ENCODE assay signal across 29 cellular contexts in genomic region chr3:17908399-17909191, GRCh38.
DNase-seq lines count a peak whose midpoint lies in the region; ATAC-seq, FAIRE-seq and TF ChIP-seq lines count a peak whose summit lies in the region.
"Had no signal": no experiment of that assay in that cellular context is flagged by ENCODE, and none has a peak within 500 bp of the region (broad histone marks: within the 10 kb centered on the region; RNA-seq: fewer than 3 reads in every experiment).

No MANE protein-coding gene starts in this region.

- H3K4me3 Mint-ChIP-seq in CD8-positive, alpha-beta memory T cell, result no peak overlapping the region
- H3K4me3 Mint-ChIP-seq in naive thymus-derived CD8-positive, alpha-beta T cell, result no peak overlapping the region
- H3K4me3 Mint-ChIP-seq: CD14-positive monocyte had no signal

- H3K23me2 ChIP-seq in H1 (ENCODE audit: low read depth, low read length), result no peaks in the 10 kb centered on the region

- no peak overlapping the region for H3K56ac ChIP-seq in H1 (replicated peaks; ENCODE audit: insufficient read length, low read depth, low read length)

- no peaks in the 10 kb centered on the region for H3K36me3 Mint-ChIP-seq in CD8-positive, alpha-beta memory T cell
- H3K36me3 Mint-ChIP-seq in naive thymus-derived CD8-positive, alpha-beta T cell, result no peaks in the 10 kb centered on the region
- H3K36me3 Mint-ChIP-seq: CD14-positive monocyte had no signal

- H2AFZ ChIP-seq in Loucy (ENCODE audit: low read length) (peak overlapping the region; percentile 18; the same call in 1 of the 2 replicates), H1 (ENCODE audit: low read length) (no peak overlapping the region)
- H2AFZ ChIP-seq: GM23248 had no signal

- WGBS in H1 (ENCODE audit: extremely low coverage in 1 of 2, insufficient coverage in 1 of 2, insufficient read length in 1 of 2, insufficient replicate concordance in 2 of 2, low coverage in 1 of 2, low lambda C conversion rate in 2 of 2, missing lambda C conversion rate in 1 of 2), 2 experiments, result 78% methylated on average over 5 of the region's 5 CpGs; no CpG with 5 or more reads in 1 of the 2 experiments

- no peak overlapping the region for H3K23ac ChIP-seq in H1 (ENCODE audit: insufficient read length)

- H4K20me1 ChIP-seq in BLaER1, result no peaks in the 10 kb centered on the region
- H4K20me1 ChIP-seq in Loucy (ENCODE audit: insufficient read depth, low read length, poor library complexity, severe bottlenecking), result no peaks in the 10 kb centered on the region
- H4K20me1 ChIP-seq in H1 (replicated peaks in 1 of 2; ENCODE audit: control insufficient read depth in 1 of 2, insufficient read depth in 2 of 2, low read length in 2 of 2), result no peaks in the 10 kb centered on the region

- no peak overlapping the region for H3K27ac Mint-ChIP-seq in CD8-positive, alpha-beta memory T cell
- H3K27ac Mint-ChIP-seq in naive thymus-derived CD8-positive, alpha-beta T cell, result no peak overlapping the region
- H3K27ac Mint-ChIP-seq: CD14-positive monocyte had no signal

- H3K9ac ChIP-seq in BLaER1 (no peak overlapping the region; the same call in 1 of the 2 replicates), Loucy (ENCODE audit: low read depth, low read length, poor library complexity, severe bottlenecking) (peak overlapping the region; percentile 40), H1 (replicated peaks in 1 of 4; ENCODE audit: extremely low read depth in 1 of 4, low read depth in 3 of 4, low read length in 3 of 4) (no peak overlapping the region)
- H3K9ac ChIP-seq: GM23248 had no signal

- no peak for TF ChIP-seq CTCF in Loucy (conservative IDR thresholded peaks at IDR 0.05; ENCODE audit: low read length)
- TF ChIP-seq CTCF in H1 (IDR thresholded peaks at IDR 0.05; ENCODE audit: control extremely low read depth in 1 of 3, insufficient read depth in 1 of 3, low read depth in 1 of 3, low read length in 3 of 3), result no peak

- no peak for FAIRE-seq in H1 (lab: Jason Lieb, UNC)
- FAIRE-seq: A549, GM18507, HTR-8/SVneo, K562 had no signal

- no peak overlapping the region for H4K8ac ChIP-seq in H1 (ENCODE audit: extremely low read depth, insufficient read depth, low read length)

- H3K79me1 ChIP-seq in H1 (ENCODE audit: low read depth, low read length), result no peaks in the 10 kb centered on the region; the same call in 1 of the 2 replicates

- H2BK120ac ChIP-seq in H1 (replicated peaks; ENCODE audit: low read depth, low read length), result no peak overlapping the region

- H3K4me1 ChIP-seq in BLaER1, result peaks cover 99% of the 10 kb centered on the region
- peaks cover 86% of the 10 kb centered on the region for H3K4me1 ChIP-seq in Loucy (ENCODE audit: insufficient read depth, low read length, poor library complexity, severe bottlenecking)
- H3K4me1 ChIP-seq in H1 (replicated peaks in 1 of 4; ENCODE audit: control insufficient read depth in 3 of 4, insufficient read depth in 4 of 4, low read length in 3 of 4), result peaks cover 0 to 11% (median 3%) of the 10 kb centered on the region in 4 experiments; a peak in 4 of 7 replicates
- H3K4me1 ChIP-seq in CD8-positive, alpha-beta memory T cell (ENCODE audit: insufficient read depth, low read length), result no peaks in the 10 kb centered on the region
- H3K4me1 ChIP-seq: A549, Peyer's patch had no signal

- peak overlapping the region; percentile 95 for H3K27ac ChIP-seq in BLaER1
- H3K27ac ChIP-seq in H1 (ENCODE audit: low read depth, low read length), result no peak overlapping the region
- H3K27ac ChIP-seq in CD8-positive, alpha-beta memory T cell (ENCODE audit: low read depth, low read length), result no peak overlapping the region
- H3K27ac ChIP-seq: A549, GM23248, Peyer's patch, SK-N-MC had no signal

- CTCF ChIA-PET in H1 (lab: Charles Lee; ENCODE audit: partially characterized antibody), result interaction anchor here (0.5 to 2.5 kb wide), 2 partner anchors 14 to 65 kb away, joined by 4 to 16 read pairs; no protein-coding TSS in a partner anchor
- CTCF ChIA-PET in CD8-positive, alpha-beta memory T cell (lab: Charles Lee), result no interaction called here

- H4K5ac ChIP-seq in H1 (ENCODE audit: insufficient read length, low read depth, low read length), result no peak overlapping the region

- no peak for ATAC-seq in naive thymus-derived CD8-positive, alpha-beta T cell
- ATAC-seq in HG03025 (IDR thresholded peaks at IDR 0.05; ENCODE audit: low FRiP score, unreplicated experiment), result no peak
- ATAC-seq: A549, HCT116, K562 had no signal

- H3K27me3 ChIP-seq in BLaER1 (no peaks in the 10 kb centered on the region), Loucy (ENCODE audit: insufficient read depth, low read length, poor library complexity, severe bottlenecking) (no peaks in the 10 kb centered on the region), H1 (replicated peaks in 1 of 4; ENCODE audit: control insufficient read depth in 3 of 4, extremely low read depth in 1 of 4, insufficient read depth in 3 of 4, low read length in 3 of 4) (no peaks in the 10 kb centered on the region)
- H3K27me3 ChIP-seq in CD8-positive, alpha-beta memory T cell (ENCODE audit: insufficient read depth, low read length, poor library complexity, severe bottlenecking), result no peaks in the 10 kb centered on the region
- H3K27me3 ChIP-seq: MG63, Peyer's patch had no signal

- H3K36me3 ChIP-seq in BLaER1 (peaks cover 5% of the 10 kb centered on the region; the same call in 1 of the 2 replicates), Loucy (ENCODE audit: insufficient read depth, low read length) (no peaks in the 10 kb centered on the region), H1 (ENCODE audit: control insufficient read depth in 2 of 4, insufficient read depth in 4 of 4, low read length in 3 of 4) (no peaks in the 10 kb centered on the region)
- no peaks in the 10 kb centered on the region for H3K36me3 ChIP-seq in CD8-positive, alpha-beta memory T cell (ENCODE audit: insufficient read depth, low read length)
- H3K36me3 ChIP-seq: MG63, Peyer's patch had no signal

- no peaks in the 10 kb centered on the region for H3F3A ChIP-seq in Loucy (ENCODE audit: low read depth)

- no peak overlapping the region for H2AK5ac ChIP-seq in H1 (ENCODE audit: low read depth, low read length)

- POLR2A ChIA-PET in H1 (lab: Charles Lee; ENCODE audit: partially characterized antibody), result no interaction called here
- POLR2A ChIA-PET in CD8-positive, alpha-beta memory T cell (lab: Charles Lee), result no interaction called here
- POLR2A ChIA-PET in naive thymus-derived CD8-positive, alpha-beta T cell (lab: Charles Lee), result no interaction called here

- H3K4me3 ChIP-seq in BLaER1 (no peak overlapping the region), Loucy (ENCODE audit: low read length, poor library complexity, severe bottlenecking) (no peak overlapping the region), H1 (ENCODE audit: extremely low read depth in 1 of 4, insufficient read depth in 2 of 4, low read depth in 3 of 4, low read length in 4 of 4) (no peak overlapping the region)
- H3K4me3 ChIP-seq in CD8-positive, alpha-beta memory T cell (ENCODE audit: low read length), result no peak overlapping the region
- H3K4me3 ChIP-seq: A549, GM23248, K562, MG63, Peyer's patch, SK-N-MC had no signal

- H2BK5ac ChIP-seq in H1 (ENCODE audit: low read depth, low read length), result peak overlapping the region; percentile 11; the same call in 1 of the 2 replicates

- H3K9me3 ChIP-seq in BLaER1 (peaks cover 7% of the 10 kb centered on the region; the same call in 1 of the 2 replicates), Loucy (ENCODE audit: insufficient read depth, low read depth, low read length) (no peaks in the 10 kb centered on the region), H1 (ENCODE audit: insufficient read depth in 2 of 2, low read depth in 1 of 2, low read length in 1 of 2) (no peaks in the 10 kb centered on the region)
- no peaks in the 10 kb centered on the region for H3K9me3 ChIP-seq in CD8-positive, alpha-beta memory T cell (ENCODE audit: low read length)
- H3K9me3 ChIP-seq: A549, MG63, Peyer's patch had no signal

- peak overlapping the region; percentile 87 for H3K4me2 ChIP-seq in BLaER1
- H3K4me2 ChIP-seq in Loucy (ENCODE audit: low read depth, low read length, poor library complexity, severe bottlenecking), result no peak overlapping the region
- H3K4me2 ChIP-seq in H1 (ENCODE audit: insufficient read depth in 1 of 2, low read depth in 2 of 2, low read length in 2 of 2), result peak overlapping the region; percentile 35 to 66; a peak in 3 of 4 replicates
- H3K4me2 ChIP-seq: A549 had no signal

- no peak overlapping the region for H2BK15ac ChIP-seq in H1 (ENCODE audit: low read length)

- TF ChIP-seq POLR2A in H1 (IDR thresholded peaks at IDR 0.05; ENCODE audit: control extremely low read depth in 1 of 2, low read depth in 2 of 2, low read length in 2 of 2), result no peak

- no peaks in the 10 kb centered on the region for H3K4me1 Mint-ChIP-seq in CD8-positive, alpha-beta memory T cell
- peaks cover 0 to 16% (median under 1%) of the 10 kb centered on the region in 4 donors for H3K4me1 Mint-ChIP-seq in naive thymus-derived CD8-positive, alpha-beta T cell

- DNase-seq in ELF-1 (ENCODE audit: low read depth, low spot score) (peak; percentile 33), H1 (ENCODE audit: low read depth in 1 of 2, low spot score in 2 of 2) (no peak), NCI-H1436 treated with DMSO at 0.1 percent for 48 hours (lab: John Stamatoyannopoulos, UW) (no peak)
- no peak for DNase-seq in CD8-positive, alpha-beta memory T cell
- no peak for DNase-seq in naive thymus-derived CD8-positive, alpha-beta T cell
- DNase-seq: AML-193, Calu3, GM23248, MG63, NCI-H1048, NCI-H1417 treated with DMSO at 0.1 percent for 48 hours, NCI-H187, NCI-H2171 treated with DMSO at 0.1 percent for 48 hours, NCI-H345, NCI-H510A treated with DMSO at 0.1 percent for 48 hours, OCI-M1, Peyer's patch, SHP77 treated with DMSO at 0.1 percent for 48 hours, T-helper 2 cell had no signal

- TF ChIP-seq RAD21 in H1 (IDR thresholded peaks at IDR 0.05 in 1 of 2, conservative IDR thresholded peaks at IDR 0.05 in 1 of 2; ENCODE audit: low read depth in 2 of 2, low read length in 2 of 2), result no peak

- H3K4ac ChIP-seq in H1 (replicated peaks; ENCODE audit: insufficient read length, low read depth, low read length), result no peak overlapping the region

- peaks cover 12 to 14% of the 10 kb centered on the region in 2 donors for H3K27me3 Mint-ChIP-seq in CD8-positive, alpha-beta memory T cell
- peaks cover 0 to 14% (median 6%) of the 10 kb centered on the region in 5 donors for H3K27me3 Mint-ChIP-seq in naive thymus-derived CD8-positive, alpha-beta T cell

- H3K79me2 ChIP-seq in Loucy (ENCODE audit: insufficient read depth, low read length) (no peaks in the 10 kb centered on the region), H1 (ENCODE audit: control insufficient read depth in 1 of 2, insufficient read depth in 2 of 2, low read length in 2 of 2) (no peaks in the 10 kb centered on the region)

- H2BK20ac ChIP-seq in H1 (ENCODE audit: low read length), result no peak overlapping the region

- H4K91ac ChIP-seq in H1 (replicated peaks; ENCODE audit: insufficient read length, low read length), result no peak overlapping the region

- no peak overlapping the region for H2BK12ac ChIP-seq in H1 (ENCODE audit: low read depth, low read length)

- no peaks in the 10 kb centered on the region for H3K9me3 Mint-ChIP-seq in CD8-positive, alpha-beta memory T cell
- no peaks in the 10 kb centered on the region for H3K9me3 Mint-ChIP-seq in naive thymus-derived CD8-positive, alpha-beta T cell

- H3K18ac ChIP-seq in H1 (ENCODE audit: extremely low read depth, low read length), result no peak overlapping the region

- H3K14ac ChIP-seq in H1 (ENCODE audit: insufficient read length), result no peak overlapping the region

- TF ChIP-seq EP300 in H1 (IDR thresholded peaks at IDR 0.05; ENCODE audit: borderline replicate concordance in 1 of 2, low read depth in 2 of 2, low read length in 2 of 2), result no peak

- H3K9me2 ChIP-seq in Loucy (replicated peaks; ENCODE audit: low read depth, low read length), result no peaks in the 10 kb centered on the region
